1 cellular context compared by ENCODE assay signal in the genomic region with DNA sequence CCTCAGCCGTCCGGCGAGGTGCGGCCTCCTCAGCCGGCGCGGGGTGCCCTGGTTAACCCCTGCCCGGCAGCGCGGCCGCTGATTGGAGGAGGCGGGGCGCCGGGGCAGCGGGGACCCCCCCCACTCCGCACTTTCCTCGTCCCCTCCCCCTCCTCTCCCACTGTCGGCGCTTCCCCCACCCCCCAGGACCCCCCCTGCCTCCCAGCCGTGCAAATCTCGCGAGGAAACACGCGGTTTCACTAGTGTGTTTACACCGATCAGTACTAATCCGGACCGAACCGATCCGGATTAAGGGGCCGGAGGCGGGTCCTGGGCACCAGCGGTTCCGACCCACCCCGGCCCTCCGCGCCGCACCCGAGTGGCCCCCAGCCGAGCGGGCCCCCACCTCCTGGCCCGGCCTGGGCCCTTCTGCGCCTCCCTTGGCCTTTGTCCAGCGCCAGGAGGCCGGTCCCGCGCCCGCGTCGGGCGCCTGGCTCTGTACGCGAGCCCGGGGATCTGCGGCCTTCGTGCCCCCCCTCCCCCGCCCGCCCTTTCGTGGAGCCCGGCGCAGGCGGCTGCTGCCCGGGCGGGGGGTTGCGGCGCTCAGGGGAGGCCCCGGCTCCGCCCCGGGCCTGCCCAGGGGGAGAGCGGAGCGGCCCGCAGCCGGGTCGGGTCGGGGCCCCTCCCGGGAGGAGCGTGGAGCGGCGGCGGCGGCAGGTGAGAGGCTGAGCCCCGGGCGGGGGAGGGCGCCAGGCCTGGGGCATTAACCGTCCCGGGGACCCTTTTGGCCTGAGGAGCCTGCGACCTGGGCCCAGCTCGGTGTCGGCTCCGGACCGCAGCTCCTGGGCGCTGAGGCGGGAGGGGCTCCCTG.
TF ChIP-seq lines count a peak whose summit lies in the region.

No MANE protein-coding gene starts in this region.

TF ChIP-seq in H1, 55 proteins besides CTCF, POLR2A, EP300 and RAD21:
- TF ChIP-seq PHF8 (conservative IDR thresholded peaks at IDR 0.05; ENCODE audit: low read depth, low read length) = peak; percentile 59
- TF ChIP-seq RBBP5 (IDR thresholded peaks at IDR 0.05; ENCODE audit: borderline replicate concordance, low read depth, low read length) = 0 out of 2 replicates have a peak, but pooled peaks have one; percentile 27
- TF ChIP-seq TAF1 (IDR thresholded peaks at IDR 0.05; ENCODE audit: low read depth, low read length) = peak; percentile 75; the same call in 1 of the 2 replicates
- TF ChIP-seq POLR2AphosphoS5 (IDR thresholded peaks at IDR 0.05; ENCODE audit: low read depth, low read length) = peak; percentile 8; the same call in 1 of the 2 replicates
- TF ChIP-seq, protein P1, sequence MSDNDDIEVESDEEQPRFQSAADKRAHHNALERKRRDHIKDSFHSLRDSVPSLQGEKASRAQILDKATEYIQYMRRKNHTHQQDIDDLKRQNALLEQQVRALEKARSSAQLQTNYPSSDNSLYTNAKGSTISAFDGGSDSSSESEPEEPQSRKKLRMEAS (IDR thresholded peaks at IDR 0.05) = 0 out of 2 replicates have a peak, but pooled peaks have one; percentile 8
